In the genomic region with DNA sequence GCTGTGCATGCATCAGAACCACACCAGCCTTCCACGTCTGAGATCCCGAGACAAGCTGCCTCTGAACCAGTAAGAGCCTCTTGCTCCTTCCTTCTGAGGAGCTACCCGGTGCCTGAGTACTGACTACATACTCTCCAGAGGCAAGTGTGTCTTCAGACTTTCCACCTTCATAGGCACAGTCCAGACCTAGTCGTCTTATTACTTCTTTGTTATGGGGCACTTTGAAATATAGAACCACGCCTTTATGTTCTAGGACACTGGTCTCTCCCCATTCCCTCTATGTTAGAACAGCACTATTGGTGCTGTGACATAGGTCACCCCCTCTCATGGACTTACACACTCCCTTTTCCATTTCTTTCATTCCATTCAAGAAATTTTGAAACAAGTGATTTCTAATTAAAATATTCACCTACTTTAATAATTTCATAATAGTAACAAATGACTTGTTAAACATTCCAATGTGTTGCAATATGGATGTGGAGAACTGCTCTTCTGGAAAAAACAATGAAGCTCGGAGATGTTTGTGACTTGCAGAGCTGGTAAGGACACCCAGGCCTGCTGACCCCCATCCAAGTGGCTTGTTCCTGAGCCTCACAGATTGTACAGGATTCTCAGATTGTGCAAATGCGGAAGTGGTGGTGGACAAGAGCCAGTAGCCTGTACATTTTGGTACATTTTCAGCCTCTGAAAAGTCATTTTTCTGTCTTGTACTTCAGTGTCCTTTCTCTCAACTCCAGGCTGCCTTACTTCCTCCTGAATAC, we compare ENCODE assay signal across 16 cellular contexts.
DNase-seq lines count a peak whose midpoint lies in the region; ATAC-seq, FAIRE-seq and TF ChIP-seq lines count a peak whose summit lies in the region.
"Had no signal": no experiment of that assay in that cellular context is flagged by ENCODE, and none has a peak within 500 bp of the region (broad histone marks: within the 10 kb centered on the region; RNA-seq: fewer than 3 reads in every experiment).

No MANE protein-coding gene starts in this region.

- intact Hi-C loops in sciatic nerve (cut with DNase I) = no loop called here

- H3K4me3 ChIP-seq in RWPE2 (ENCODE audit: severe bottlenecking) = no peak overlapping the region
- H3K4me3 ChIP-seq: heart right ventricle, smooth muscle cell, thoracic aorta had no signal

- FAIRE-seq in H54 (lab: Jason Lieb, UNC) = no peak

- H3K27ac ChIP-seq in RWPE2 (ENCODE audit: poor library complexity, severe bottlenecking) = peak overlapping the region; percentile 32
- H3K27ac ChIP-seq: thoracic aorta had no signal

- ATAC-seq in RWPE2 (ENCODE audit: low read depth) (no peak), sciatic nerve (peak; percentile 8)
- ATAC-seq: activated CD8-positive, alpha-beta memory T cell treated with anti-CD3 and anti-CD28 coated beads, Interleukin-2, amount 10 ng/mL, durations not matched to agents 7 days and 5 days; WTC11 had no signal

- H3K36me3 ChIP-seq in RWPE2 (ENCODE audit: low read depth) = no peaks in the 10 kb centered on the region
- H3K36me3 ChIP-seq: heart right ventricle, thoracic aorta had no signal

- TF ChIP-seq CTCF in RWPE2 (IDR thresholded peaks at IDR 0.05; ENCODE audit: poor library complexity, severe bottlenecking) = no peak

- H3K27me3 ChIP-seq in RWPE2 (ENCODE audit: insufficient read depth, poor library complexity, severe bottlenecking) = no peaks in the 10 kb centered on the region

- H3K9me3 ChIP-seq in RWPE2 (ENCODE audit: severe bottlenecking) = no peaks in the 10 kb centered on the region
- H3K9me3 ChIP-seq: heart right ventricle, thoracic aorta had no signal

- TF ChIP-seq POLR2A in H54 (IDR thresholded peaks at IDR 0.05; ENCODE audit: low read depth, low read length) = no peak

- peaks cover 31% of the 10 kb centered on the region for H3K4me1 ChIP-seq in RWPE2 (ENCODE audit: insufficient read depth, poor library complexity, severe bottlenecking)

- DNase-seq in AML-193 (lab: John Stamatoyannopoulos, UW) = peak; percentile 22 to 44
- DNase-seq in RWPE2 (ENCODE audit: low spot score) = no peak
- DNase-seq in fibroblast of gingiva (ENCODE audit: low read depth) = peak; percentile 89
- no peak for DNase-seq in sciatic nerve (ENCODE audit: low spot score)
- no peak for DNase-seq in H54 (ENCODE audit: insufficient read length, low spot score)
- DNase-seq in SHP77 treated with DMSO at 0.1 percent for 48 hours (lab: John Stamatoyannopoulos, UW) = no peak
- no peak for DNase-seq in GDM1 (lab: John Stamatoyannopoulos, UW)
- DNase-seq in SIG-M5 treated with dmso at 0.1 percent for 504 hours (lab: John Stamatoyannopoulos, UW; ENCODE audit: unreplicated experiment) = no peak
- DNase-seq: activated CD8-positive, alpha-beta memory T cell treated with anti-CD3 and anti-CD28 coated beads, Interleukin-2, amount 10 ng/mL, durations not matched to agents 7 days and 5 days; activated naive CD4-positive, alpha-beta T cell treated with anti-CD3 and anti-CD28 coated beads, Interleukin-2, amount 50 U/mL, for 16 hours; heart right ventricle; HFFc6; NCI-H226 had no signal

Comparison
In these comparisons a context has a peak if more than half of its experiments do, and no peak if none do; other contexts are left out.
1. DNase-seq: peak in AML-193 (2 of 2) and fibroblast of gingiva (single experiment); none in RWPE2 (single experiment), sciatic nerve (single experiment), H54 (single experiment), SHP77 treated with DMSO at 0.1 percent for 48 hours (single experiment), GDM1 (single experiment) and SIG-M5 treated with dmso at 0.1 percent for 504 hours (single experiment).